ENCODE assay signal across 10 cellular contexts in the genomic region with DNA sequence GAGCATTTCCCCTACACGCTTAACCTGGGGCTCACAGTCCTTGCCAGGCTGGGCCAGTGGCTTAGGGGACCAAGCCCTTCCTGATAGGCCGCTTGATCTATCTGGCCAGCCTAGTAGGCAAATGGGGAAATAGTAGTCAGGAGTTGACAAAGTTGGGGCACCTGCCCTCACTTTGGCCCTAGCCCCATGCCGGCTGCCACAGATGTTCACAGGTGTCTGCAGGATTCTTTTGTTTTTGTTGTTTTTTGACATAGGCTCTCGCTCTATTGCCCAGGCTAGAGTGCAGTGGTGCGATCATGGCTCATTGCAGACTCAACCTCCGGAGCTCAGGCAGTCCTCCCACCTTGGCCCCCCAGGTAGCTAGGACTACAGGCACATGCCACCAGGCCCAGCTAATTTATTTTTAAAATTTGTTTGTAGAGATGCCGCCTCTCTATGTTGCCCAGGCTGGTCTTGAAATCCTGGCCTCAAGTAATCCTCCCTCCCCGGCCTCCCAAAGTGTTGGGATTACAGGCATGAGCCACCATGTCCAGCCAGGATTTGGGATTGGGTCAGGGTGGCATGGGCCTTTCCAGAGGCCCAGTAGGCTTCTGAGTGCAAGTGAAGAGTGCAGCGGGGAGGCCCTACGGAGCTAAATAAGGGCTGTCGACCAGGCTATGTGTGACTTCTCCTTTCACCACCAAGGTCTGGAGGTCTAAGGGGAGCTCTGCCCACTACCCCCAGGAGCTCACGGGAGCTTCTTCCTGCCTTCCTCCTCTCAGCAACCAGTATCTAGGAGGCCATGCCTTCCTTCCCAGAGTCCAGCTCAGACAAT. TPM values are rescaled to one million over a fixed set of nuclear protein-coding genes. Genes with fewer than 3 reads are reported as not detected.
A peak's percentile ranks its signal among the peaks of the same experiment; 100 is the strongest.
DNase-seq lines count a peak whose midpoint lies in the region; ATAC-seq and TF ChIP-seq lines count a peak whose summit lies in the region.
"Had no signal": no experiment of that assay in that cellular context is flagged by ENCODE, and none has a peak within 500 bp of the region (broad histone marks: within the 10 kb centered on the region; RNA-seq: fewer than 3 reads in every experiment).

No MANE protein-coding gene starts in this region.

- peaks cover 84% of the 10 kb centered on the region for H3K4me1 Mint-ChIP-seq in activated T-cell treated with anti-CD3 and anti-CD28 coated beads, Interleukin-2, amount 50 U/mL, for 24 hours (ENCODE audit: low read depth)
- peaks cover 12% of the 10 kb centered on the region for H3K4me1 Mint-ChIP-seq in chondrocyte (ENCODE audit: low read depth)
- H3K4me1 Mint-ChIP-seq in stimulated activated effector memory CD8-positive, alpha-beta T cell treated with anti-CD3 and anti-CD28 coated beads, Interleukin-12 subunit alpha, Interleukin-12 subunit beta, amount 100 ng/mL, for 72 hours = peaks cover 84% of the 10 kb centered on the region

- peak overlapping the region; percentile 61 for H3K27ac ChIP-seq in RWPE1

- no peak for ATAC-seq in stimulated activated effector memory CD8-positive, alpha-beta T cell treated with anti-CD3 and anti-CD28 coated beads, Interleukin-12 subunit alpha, Interleukin-12 subunit beta, amount 100 ng/mL, for 72 hours
- no peak for ATAC-seq in HG02588 (IDR thresholded peaks at IDR 0.05; ENCODE audit: unreplicated experiment)

- no peak for DNase-seq in activated T-cell treated with anti-CD3 and anti-CD28 coated beads, Interleukin-2, amount 50 U/mL, for 24 hours
- DNase-seq in activated T-cell treated with anti-CD3 and anti-CD28 coated beads for 4 hours (no peak), RWPE1 (ENCODE audit: low spot score) (no peak), chondrocyte (ENCODE audit: low spot score) (peak; percentile 54), inferior parietal cortex (ENCODE audit: extremely low spot score) (no peak), putamen (ENCODE audit: low spot score) (no peak)
- DNase-seq in stimulated activated effector memory CD8-positive, alpha-beta T cell treated with anti-CD3 and anti-CD28 coated beads, Interleukin-12 subunit alpha, Interleukin-12 subunit beta, amount 100 ng/mL, for 72 hours (ENCODE audit: low spot score in 2 of 2) = no peak
- DNase-seq: kidney, NCI-H2081 treated with DMSO at 0.1 percent for 48 hours had no signal

- no peaks in the 10 kb centered on the region for H3K36me3 Mint-ChIP-seq in activated T-cell treated with anti-CD3 and anti-CD28 coated beads, Interleukin-2, amount 50 U/mL, for 24 hours (ENCODE audit: low read depth)
- no peaks in the 10 kb centered on the region for H3K36me3 Mint-ChIP-seq in chondrocyte (ENCODE audit: low read depth)
- peaks cover 65% of the 10 kb centered on the region for H3K36me3 Mint-ChIP-seq in stimulated activated effector memory CD8-positive, alpha-beta T cell treated with anti-CD3 and anti-CD28 coated beads, Interleukin-12 subunit alpha, Interleukin-12 subunit beta, amount 100 ng/mL, for 72 hours

- H3K9me3 Mint-ChIP-seq in activated T-cell treated with anti-CD3 and anti-CD28 coated beads, Interleukin-2, amount 50 U/mL, for 24 hours = no peaks in the 10 kb centered on the region
- H3K9me3 Mint-ChIP-seq in chondrocyte (ENCODE audit: low read depth) = no peaks in the 10 kb centered on the region
- no peaks in the 10 kb centered on the region for H3K9me3 Mint-ChIP-seq in stimulated activated effector memory CD8-positive, alpha-beta T cell treated with anti-CD3 and anti-CD28 coated beads, Interleukin-12 subunit alpha, Interleukin-12 subunit beta, amount 100 ng/mL, for 72 hours

- POLR2A ChIA-PET in RWPE1 (lab: Yijun Ruan, JAX; ENCODE audit: low non-redundant PET) = no interaction called here

- H3K4me3 Mint-ChIP-seq in activated T-cell treated with anti-CD3 and anti-CD28 coated beads, Interleukin-2, amount 50 U/mL, for 24 hours = no peak overlapping the region
- no peak overlapping the region for H3K4me3 Mint-ChIP-seq in chondrocyte (ENCODE audit: unreplicated experiment)
- peak overlapping the region; percentile 71 for H3K4me3 Mint-ChIP-seq in stimulated activated effector memory CD8-positive, alpha-beta T cell treated with anti-CD3 and anti-CD28 coated beads, Interleukin-12 subunit alpha, Interleukin-12 subunit beta, amount 100 ng/mL, for 72 hours

- peak overlapping the region; percentile 97 for H3K27ac Mint-ChIP-seq in activated T-cell treated with anti-CD3 and anti-CD28 coated beads, Interleukin-2, amount 50 U/mL, for 24 hours
- H3K27ac Mint-ChIP-seq in chondrocyte (ENCODE audit: unreplicated experiment) = no peak overlapping the region
- H3K27ac Mint-ChIP-seq in stimulated activated effector memory CD8-positive, alpha-beta T cell treated with anti-CD3 and anti-CD28 coated beads, Interleukin-12 subunit alpha, Interleukin-12 subunit beta, amount 100 ng/mL, for 72 hours = peak overlapping the region; percentile 96

- H3K27me3 Mint-ChIP-seq in activated T-cell treated with anti-CD3 and anti-CD28 coated beads, Interleukin-2, amount 50 U/mL, for 24 hours = no peaks in the 10 kb centered on the region
- H3K27me3 Mint-ChIP-seq in chondrocyte (ENCODE audit: low read depth) = peaks cover 2% of the 10 kb centered on the region

- CTCF ChIA-PET in RWPE1 (lab: Yijun Ruan, JAX) = interaction anchor here (0.5 to 1.3 kb wide), 5 partner anchors 15 to 836 kb away, joined by 3 to 5 read pairs (median 4); a partner anchor contains a TSS

- TF ChIP-seq CTCF in RWPE1 (conservative IDR thresholded peaks at IDR 0.05; ENCODE audit: low read depth) (no peak), chondrocyte (IDR thresholded peaks at IDR 0.05) (no peak)

RNA-seq across cellular contexts. Expression of a gene that starts 15.5 kb away (rescaled TPM):
- 79.1 to 93.2 TPM (median 89.6 TPM) in 3 replicates for total RNA-seq in chondrocyte
